28 cellular contexts compared by ENCODE assay signal in the genomic region with DNA sequence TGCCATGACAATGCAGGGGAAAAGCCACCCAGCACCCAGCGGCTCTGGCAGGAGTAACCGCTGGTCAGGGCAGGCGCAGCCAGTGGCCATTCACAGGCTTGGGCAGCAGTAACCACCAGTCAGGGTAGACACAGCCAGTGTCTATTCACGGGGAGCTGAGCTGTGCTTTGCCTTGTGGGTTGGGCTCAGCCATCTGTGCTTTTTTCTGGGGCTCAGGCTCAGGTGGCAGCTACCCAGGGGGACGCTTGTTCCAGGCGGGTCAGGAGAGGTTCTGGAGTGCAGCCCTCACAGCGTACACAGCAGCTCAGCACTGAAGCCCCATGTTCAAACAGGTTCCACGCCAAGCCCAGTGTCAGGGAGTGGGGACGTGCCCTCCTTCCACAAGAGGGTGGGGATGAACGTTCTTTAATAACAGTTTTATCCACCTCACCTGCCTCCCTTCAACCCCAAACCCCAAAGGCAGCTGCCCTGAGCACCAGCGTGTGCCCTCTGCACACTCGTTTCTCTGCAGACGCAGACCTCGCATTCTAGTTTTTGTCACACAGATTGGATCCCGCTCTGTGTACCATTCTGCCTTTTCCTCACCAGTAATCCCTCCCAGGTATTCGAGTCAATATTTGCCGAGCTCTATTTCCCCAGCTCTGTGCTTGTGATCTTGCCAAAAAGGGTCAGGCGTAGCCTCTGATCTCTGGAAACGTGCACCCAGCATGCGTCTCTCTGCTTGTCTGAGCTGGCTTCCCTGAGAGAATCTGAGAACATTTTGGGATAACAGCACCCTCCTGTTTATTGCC. TPM values are rescaled to one million over a fixed set of nuclear protein-coding genes. Genes with fewer than 3 reads are reported as not detected.
DNase-seq lines count a peak whose midpoint lies in the region; ATAC-seq and TF ChIP-seq lines count a peak whose summit lies in the region.
"Had no signal": no experiment of that assay in that cellular context is flagged by ENCODE, and none has a peak within 500 bp of the region (broad histone marks: within the 10 kb centered on the region; RNA-seq: fewer than 3 reads in every experiment).

No MANE protein-coding gene starts in this region.

- peaks cover 0 to 23% (median 0%) of the 10 kb centered on the region in 12 donors for H3K4me1 ChIP-seq in heart left ventricle

- H3K4me1 Mint-ChIP-seq in type B pancreatic cell (ENCODE audit: unreplicated experiment), result peaks cover 9% of the 10 kb centered on the region
- no peaks in the 10 kb centered on the region for H3K4me1 Mint-ChIP-seq in MCF 10A (ENCODE audit: insufficient read depth, unreplicated experiment)
- H3K4me1 Mint-ChIP-seq: activated CD4-positive, alpha-beta T cell treated with anti-CD3 and anti-CD28 coated beads, Interleukin-2, amount 10 ng/mL, durations not matched to agents 7 days and 5 days had no signal

- H3K4me3 Mint-ChIP-seq in type B pancreatic cell (no peak overlapping the region), MCF 10A (ENCODE audit: unreplicated experiment) (no peak overlapping the region)
- H3K4me3 Mint-ChIP-seq: activated CD4-positive, alpha-beta T cell treated with anti-CD3 and anti-CD28 coated beads, Interleukin-2, amount 10 ng/mL, durations not matched to agents 7 days and 5 days; CD4-positive, alpha-beta T cell had no signal

- no peak for TF ChIP-seq POLR2A in heart left ventricle (IDR thresholded peaks at IDR 0.05)

- no peaks in the 10 kb centered on the region for H3K36me3 ChIP-seq in heart left ventricle
- H3K36me3 ChIP-seq: gastroesophageal sphincter, MG63, neutrophil, right atrium auricular region had no signal

- peaks cover 0 to 20% (median 0%) of the 10 kb centered on the region in 9 donors for H3K27me3 ChIP-seq in heart left ventricle
- H3K27me3 ChIP-seq: right atrium auricular region had no signal

- H3K27ac ChIP-seq in heart left ventricle, result peak overlapping the region in 1 of 12 donors; percentile 43
- H3K27ac ChIP-seq: coronary artery, gastroesophageal sphincter, neutrophil had no signal

- H3K4me3 ChIP-seq in heart left ventricle, result no peak overlapping the region
- H3K4me3 ChIP-seq: coronary artery, gastroesophageal sphincter, MG63, right atrium auricular region had no signal

- H3K27me3 Mint-ChIP-seq in type B pancreatic cell (peaks cover 25% of the 10 kb centered on the region), MCF 10A (ENCODE audit: insufficient read depth, unreplicated experiment) (peaks cover 65% of the 10 kb centered on the region)

- ATAC-seq in heart left ventricle (no peak), Right ventricle myocardium superior (ENCODE audit: poor library complexity) (no peak), HG02623 (IDR thresholded peaks at IDR 0.05; ENCODE audit: unreplicated experiment) (no peak)
- ATAC-seq: gastroesophageal sphincter, HCT116 had no signal

- DNase-seq in heart left ventricle (peak in 3 of 5 donors; percentile 21 to 40 (median 24)), Right ventricle myocardium superior (no peak), cerebellar cortex (ENCODE audit: low spot score) (peak; percentile 33), mucosa of gallbladder (ENCODE audit: low spot score) (peak; percentile 52), type B pancreatic cell (ENCODE audit: extremely low spot score, unreplicated experiment) (no peak), MCF 10A (ENCODE audit: unreplicated experiment) (no peak), dedifferentiated amniotic fluid mesenchymal stem cell (ENCODE audit: extremely low spot score) (no peak)
- DNase-seq: activated CD4-positive, alpha-beta T cell treated with anti-CD3 and anti-CD28 coated beads, Interleukin-2, amount 10 ng/mL, durations not matched to agents 7 days and 5 days; activated naive CD4-positive, alpha-beta T cell treated with Interleukin-2 at 50 U/mL for 16 hours; activated T-cell treated with anti-CD3 and anti-CD28 coated beads for 4 hours; CD4-positive, alpha-beta T cell; DND-41; mesenchymal stem cell; MG63; NCI-H187 treated with DMSO at 0.1 percent for 48 hours; NCI-H510A; stimulated activated CD4-positive, alpha-beta T cell treated with anti-CD3 and anti-CD28 coated beads, Interleukin-2, amount 100 ng/mL, for 24 hours; T1000 had no signal

- no TSS peak for BruUV-seq in MCF 10A (replicated peaks; lab: Mats Ljungman, UMichigan)

- H3K9me3 ChIP-seq in heart left ventricle, result peaks cover 0 to 2% (median 0%) of the 10 kb centered on the region in 12 donors
- H3K9me3 ChIP-seq: neutrophil, right atrium auricular region had no signal

- intact Hi-C loops in heart left ventricle (cut with DNase I), result loop anchor here in 1 of 10 donors (5.0 kb wide), 1 partner anchor 554 kb away; no protein-coding TSS in a partner anchor
- intact Hi-C loops in Right ventricle myocardium superior (cut with DNase I), result no loop called here
- intact Hi-C loops in MCF 10A (cut with micrococcal nuclease), result no loop called here

- 68 to 72% (median 70%) methylated on average over 16 to 20 of the region's 20 CpGs for WGBS in heart left ventricle, 4 donors

- H3K9me3 Mint-ChIP-seq in type B pancreatic cell (no peaks in the 10 kb centered on the region), MCF 10A (ENCODE audit: unreplicated experiment) (peaks cover 8% of the 10 kb centered on the region)

- TF ChIP-seq CTCF in heart left ventricle (IDR thresholded peaks at IDR 0.05) (no peak), type B pancreatic cell (conservative IDR thresholded peaks at IDR 0.05) (no peak), MCF 10A (IDR thresholded peaks at IDR 0.05; ENCODE audit: unreplicated experiment) (no peak)

- POLR2A ChIA-PET in MCF 10A (lab: Yijun Ruan, JAX), result no interaction called here

- H3K36me3 Mint-ChIP-seq in type B pancreatic cell, result no peaks in the 10 kb centered on the region
- H3K36me3 Mint-ChIP-seq in MCF 10A (ENCODE audit: insufficient read depth, unreplicated experiment), result no peaks in the 10 kb centered on the region

- CTCF ChIA-PET in MCF 10A (lab: Yijun Ruan, JAX), result interaction anchor here (0.6 kb wide), 2 partner anchors 449 to 700 kb away, joined by 4 read pairs; no protein-coding TSS in a partner anchor

- H3K27ac Mint-ChIP-seq in type B pancreatic cell (peak overlapping the region; percentile 13), MCF 10A (ENCODE audit: low read depth, unreplicated experiment) (no peak overlapping the region)
- H3K27ac Mint-ChIP-seq: activated CD4-positive, alpha-beta T cell treated with anti-CD3 and anti-CD28 coated beads, Interleukin-2, amount 10 ng/mL, durations not matched to agents 7 days and 5 days; CD4-positive, alpha-beta T cell had no signal

RNA-seq across cellular contexts. Expression of a gene that starts 28.7 kb away (rescaled TPM):
- total RNA-seq in heart left ventricle, result not detected
- not detected for polyA plus RNA-seq in heart left ventricle
- not detected for total RNA-seq in Right ventricle myocardium superior
- total RNA-seq in mucosa of gallbladder, result not detected
- total RNA-seq in type B pancreatic cell (ENCODE audit: low replicate concordance), result not detected in 2 replicates
- total RNA-seq in MCF 10A (2022), result not detected in 2 replicates
- total RNA-seq: A673; activated CD4-positive, alpha-beta T cell treated with anti-CD3 and anti-CD28 coated beads, Interleukin-2, amount 10 ng/mL, durations not matched to agents 7 days and 5 days; astrocyte; CD4-positive, alpha-beta T cell; gastroesophageal sphincter; HT1080; right atrium auricular region; SK-MEL-5 had no signal

Comparison
In these comparisons a context has a peak if more than half of its experiments do, and no peak if none do; other contexts are left out.
1. DNase-seq: peak in heart left ventricle (3 of 5), cerebellar cortex (single experiment) and mucosa of gallbladder (single experiment); none in Right ventricle myocardium superior (single experiment), type B pancreatic cell (single experiment), MCF 10A (single experiment) and dedifferentiated amniotic fluid mesenchymal stem cell (single experiment).